In the genomic region with DNA sequence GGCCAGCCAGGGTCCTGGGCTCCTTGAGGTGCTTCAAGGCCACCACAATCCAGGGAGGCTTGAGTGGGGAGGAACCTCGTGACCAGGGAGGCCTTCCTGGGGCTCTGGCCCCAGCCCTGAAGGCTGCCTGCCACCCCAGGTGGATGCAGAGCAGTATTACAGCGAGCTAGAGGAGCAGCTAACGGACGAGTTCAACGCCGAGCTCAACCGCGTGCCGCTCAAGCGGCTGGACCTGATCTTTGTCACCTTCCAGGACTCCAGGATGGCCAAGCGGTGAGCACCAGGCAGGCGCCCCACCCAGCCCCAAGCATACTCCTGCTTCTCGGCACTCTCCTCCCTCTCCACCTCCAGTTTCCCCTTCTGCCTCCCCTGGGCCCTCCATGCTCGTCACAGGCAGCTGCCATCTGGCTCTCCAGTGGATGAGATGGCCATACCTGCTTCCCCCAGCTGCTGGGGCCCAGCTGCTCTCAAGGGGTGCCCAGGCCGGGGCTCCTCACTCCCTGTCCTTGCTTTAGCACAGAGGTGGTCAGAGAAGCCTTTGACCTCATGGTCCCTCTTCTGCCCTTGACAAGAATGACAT, we compare ENCODE assay signal across 2 cellular contexts.
TF ChIP-seq lines count a peak whose summit lies in the region.

No MANE protein-coding gene starts in this region.

TF ChIP-seq in HepG2, 621 proteins besides CTCF, POLR2A, EP300 and RAD21:
- no peak for TF ChIP-seq HNF4G (IDR thresholded peaks at IDR 0.05; ENCODE audit: borderline replicate concordance, low read depth, low read length)
- no peak for TF ChIP-seq HNF4G (CRISPR knock-in tag; IDR thresholded peaks at IDR 0.05; ENCODE audit: borderline replicate concordance, low read depth)
- TF ChIP-seq, protein P1, sequence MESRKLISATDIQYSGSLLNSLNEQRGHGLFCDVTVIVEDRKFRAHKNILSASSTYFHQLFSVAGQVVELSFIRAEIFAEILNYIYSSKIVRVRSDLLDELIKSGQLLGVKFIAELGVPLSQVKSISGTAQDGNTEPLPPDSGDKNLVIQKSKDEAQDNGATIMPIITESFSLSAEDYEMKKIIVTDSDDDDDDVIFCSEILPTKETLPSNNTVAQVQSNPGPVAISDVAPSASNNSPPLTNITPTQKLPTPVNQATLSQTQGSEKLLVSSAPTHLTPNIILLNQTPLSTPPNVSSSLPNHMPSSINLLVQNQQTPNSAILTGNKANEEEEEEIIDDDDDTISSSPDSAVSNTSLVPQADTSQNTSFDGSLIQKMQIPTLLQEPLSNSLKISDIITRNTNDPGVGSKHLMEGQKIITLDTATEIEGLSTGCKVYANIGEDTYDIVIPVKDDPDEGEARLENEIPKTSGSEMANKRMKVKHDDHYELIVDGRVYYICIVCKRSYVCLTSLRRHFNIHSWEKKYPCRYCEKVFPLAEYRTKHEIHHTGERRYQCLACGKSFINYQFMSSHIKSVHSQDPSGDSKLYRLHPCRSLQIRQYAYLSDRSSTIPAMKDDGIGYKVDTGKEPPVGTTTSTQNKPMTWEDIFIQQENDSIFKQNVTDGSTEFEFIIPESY (CRISPR knock-in tag; IDR thresholded peaks at IDR 0.05): peak; percentile 64; the same call in 1 of the 2 replicates
- no peak for TF ChIP-seq DNMT3B (CRISPR knock-in tag; conservative IDR thresholded peaks at IDR 0.05)
- no peak for TF ChIP-seq PCBP1 (IDR thresholded peaks at IDR 0.05; ENCODE audit: borderline replicate concordance, low read depth, low read length)
- TF ChIP-seq, protein P2, sequence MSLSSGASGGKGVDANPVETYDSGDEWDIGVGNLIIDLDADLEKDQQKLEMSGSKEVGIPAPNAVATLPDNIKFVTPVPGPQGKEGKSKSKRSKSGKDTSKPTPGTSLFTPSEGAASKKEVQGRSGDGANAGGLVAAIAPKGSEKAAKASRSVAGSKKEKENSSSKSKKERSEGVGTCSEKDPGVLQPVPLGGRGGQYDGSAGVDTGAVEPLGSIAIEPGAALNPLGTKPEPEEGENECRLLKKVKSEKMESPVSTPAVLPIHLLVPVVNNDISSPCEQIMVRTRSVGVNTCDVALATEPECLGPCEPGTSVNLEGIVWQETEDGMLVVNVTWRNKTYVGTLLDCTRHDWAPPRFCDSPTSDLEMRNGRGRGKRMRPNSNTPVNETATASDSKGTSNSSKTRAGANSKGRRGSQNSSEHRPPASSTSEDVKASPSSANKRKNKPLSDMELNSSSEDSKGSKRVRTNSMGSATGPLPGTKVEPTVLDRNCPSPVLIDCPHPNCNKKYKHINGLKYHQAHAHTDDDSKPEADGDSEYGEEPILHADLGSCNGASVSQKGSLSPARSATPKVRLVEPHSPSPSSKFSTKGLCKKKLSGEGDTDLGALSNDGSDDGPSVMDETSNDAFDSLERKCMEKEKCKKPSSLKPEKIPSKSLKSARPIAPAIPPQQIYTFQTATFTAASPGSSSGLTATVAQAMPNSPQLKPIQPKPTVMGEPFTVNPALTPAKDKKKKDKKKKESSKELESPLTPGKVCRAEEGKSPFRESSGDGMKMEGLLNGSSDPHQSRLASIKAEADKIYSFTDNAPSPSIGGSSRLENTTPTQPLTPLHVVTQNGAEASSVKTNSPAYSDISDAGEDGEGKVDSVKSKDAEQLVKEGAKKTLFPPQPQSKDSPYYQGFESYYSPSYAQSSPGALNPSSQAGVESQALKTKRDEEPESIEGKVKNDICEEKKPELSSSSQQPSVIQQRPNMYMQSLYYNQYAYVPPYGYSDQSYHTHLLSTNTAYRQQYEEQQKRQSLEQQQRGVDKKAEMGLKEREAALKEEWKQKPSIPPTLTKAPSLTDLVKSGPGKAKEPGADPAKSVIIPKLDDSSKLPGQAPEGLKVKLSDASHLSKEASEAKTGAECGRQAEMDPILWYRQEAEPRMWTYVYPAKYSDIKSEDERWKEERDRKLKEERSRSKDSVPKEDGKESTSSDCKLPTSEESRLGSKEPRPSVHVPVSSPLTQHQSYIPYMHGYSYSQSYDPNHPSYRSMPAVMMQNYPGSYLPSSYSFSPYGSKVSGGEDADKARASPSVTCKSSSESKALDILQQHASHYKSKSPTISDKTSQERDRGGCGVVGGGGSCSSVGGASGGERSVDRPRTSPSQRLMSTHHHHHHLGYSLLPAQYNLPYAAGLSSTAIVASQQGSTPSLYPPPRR (CRISPR knock-in tag; IDR thresholded peaks at IDR 0.05; ENCODE audit: borderline replicate concordance): no peak
- TF ChIP-seq, protein P3, sequence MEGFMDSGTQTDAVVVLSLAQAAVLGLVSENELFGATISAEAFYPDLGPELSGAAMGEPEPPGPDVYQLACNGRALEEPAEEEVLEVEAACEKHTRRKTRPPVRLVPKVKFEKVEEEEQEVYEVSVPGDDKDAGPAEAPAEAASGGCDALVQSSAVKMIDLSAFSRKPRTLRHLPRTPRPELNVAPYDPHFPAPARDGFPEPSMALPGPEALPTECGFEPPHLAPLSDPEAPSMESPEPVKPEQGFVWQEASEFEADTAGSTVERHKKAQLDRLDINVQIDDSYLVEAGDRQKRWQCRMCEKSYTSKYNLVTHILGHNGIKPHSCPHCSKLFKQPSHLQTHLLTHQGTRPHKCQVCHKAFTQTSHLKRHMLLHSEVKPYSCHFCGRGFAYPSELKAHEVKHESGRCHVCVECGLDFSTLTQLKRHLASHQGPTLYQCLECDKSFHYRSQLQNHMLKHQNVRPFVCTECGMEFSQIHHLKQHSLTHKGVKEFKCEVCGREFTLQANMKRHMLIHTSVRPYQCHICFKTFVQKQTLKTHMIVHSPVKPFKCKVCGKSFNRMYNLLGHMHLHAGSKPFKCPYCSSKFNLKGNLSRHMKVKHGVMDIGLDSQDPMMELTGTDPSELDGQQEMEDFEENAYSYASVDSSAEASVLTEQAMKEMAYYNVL (CRISPR knock-in tag; IDR thresholded peaks at IDR 0.05; ENCODE audit: borderline replicate concordance): no peak

TF ChIP-seq in WTC11, 78 proteins besides CTCF, POLR2A, EP300 and RAD21:
- TF ChIP-seq TP53 (CRISPR knock-in tag; IDR thresholded peaks at IDR 0.05) (no peak), CREB1 (CRISPR knock-in tag; IDR thresholded peaks at IDR 0.05) (no peak), RELA (CRISPR knock-in tag; IDR thresholded peaks at IDR 0.05; ENCODE audit: borderline replicate concordance) (no peak), GTF2I (CRISPR knock-in tag; conservative IDR thresholded peaks at IDR 0.05) (no peak), OVOL2 (CRISPR knock-in tag; IDR thresholded peaks at IDR 0.05; ENCODE audit: borderline replicate concordance) (no peak), FOXJ3 (CRISPR knock-in tag; IDR thresholded peaks at IDR 0.05; ENCODE audit: borderline replicate concordance) (no peak), MYBL2 (CRISPR knock-in tag; IDR thresholded peaks at IDR 0.05) (no peak), ZNF416 (CRISPR knock-in tag; IDR thresholded peaks at IDR 0.05) (no peak), ZNF138 (CRISPR knock-in tag; conservative IDR thresholded peaks at IDR 0.05) (no peak), PRRX2 (CRISPR knock-in tag; IDR thresholded peaks at IDR 0.05) (no peak), ZBTB21 (CRISPR knock-in tag; IDR thresholded peaks at IDR 0.05; ENCODE audit: borderline replicate concordance) (no peak), ZNF263 (CRISPR knock-in tag; IDR thresholded peaks at IDR 0.05; ENCODE audit: low read depth) (no peak)
- TF ChIP-seq, protein P4, sequence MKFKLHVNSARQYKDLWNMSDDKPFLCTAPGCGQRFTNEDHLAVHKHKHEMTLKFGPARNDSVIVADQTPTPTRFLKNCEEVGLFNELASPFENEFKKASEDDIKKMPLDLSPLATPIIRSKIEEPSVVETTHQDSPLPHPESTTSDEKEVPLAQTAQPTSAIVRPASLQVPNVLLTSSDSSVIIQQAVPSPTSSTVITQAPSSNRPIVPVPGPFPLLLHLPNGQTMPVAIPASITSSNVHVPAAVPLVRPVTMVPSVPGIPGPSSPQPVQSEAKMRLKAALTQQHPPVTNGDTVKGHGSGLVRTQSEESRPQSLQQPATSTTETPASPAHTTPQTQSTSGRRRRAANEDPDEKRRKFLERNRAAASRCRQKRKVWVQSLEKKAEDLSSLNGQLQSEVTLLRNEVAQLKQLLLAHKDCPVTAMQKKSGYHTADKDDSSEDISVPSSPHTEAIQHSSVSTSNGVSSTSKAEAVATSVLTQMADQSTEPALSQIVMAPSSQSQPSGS (CRISPR knock-in tag; IDR thresholded peaks at IDR 0.05; ENCODE audit: borderline replicate concordance, low read depth): no peak
- TF ChIP-seq, protein P5, sequence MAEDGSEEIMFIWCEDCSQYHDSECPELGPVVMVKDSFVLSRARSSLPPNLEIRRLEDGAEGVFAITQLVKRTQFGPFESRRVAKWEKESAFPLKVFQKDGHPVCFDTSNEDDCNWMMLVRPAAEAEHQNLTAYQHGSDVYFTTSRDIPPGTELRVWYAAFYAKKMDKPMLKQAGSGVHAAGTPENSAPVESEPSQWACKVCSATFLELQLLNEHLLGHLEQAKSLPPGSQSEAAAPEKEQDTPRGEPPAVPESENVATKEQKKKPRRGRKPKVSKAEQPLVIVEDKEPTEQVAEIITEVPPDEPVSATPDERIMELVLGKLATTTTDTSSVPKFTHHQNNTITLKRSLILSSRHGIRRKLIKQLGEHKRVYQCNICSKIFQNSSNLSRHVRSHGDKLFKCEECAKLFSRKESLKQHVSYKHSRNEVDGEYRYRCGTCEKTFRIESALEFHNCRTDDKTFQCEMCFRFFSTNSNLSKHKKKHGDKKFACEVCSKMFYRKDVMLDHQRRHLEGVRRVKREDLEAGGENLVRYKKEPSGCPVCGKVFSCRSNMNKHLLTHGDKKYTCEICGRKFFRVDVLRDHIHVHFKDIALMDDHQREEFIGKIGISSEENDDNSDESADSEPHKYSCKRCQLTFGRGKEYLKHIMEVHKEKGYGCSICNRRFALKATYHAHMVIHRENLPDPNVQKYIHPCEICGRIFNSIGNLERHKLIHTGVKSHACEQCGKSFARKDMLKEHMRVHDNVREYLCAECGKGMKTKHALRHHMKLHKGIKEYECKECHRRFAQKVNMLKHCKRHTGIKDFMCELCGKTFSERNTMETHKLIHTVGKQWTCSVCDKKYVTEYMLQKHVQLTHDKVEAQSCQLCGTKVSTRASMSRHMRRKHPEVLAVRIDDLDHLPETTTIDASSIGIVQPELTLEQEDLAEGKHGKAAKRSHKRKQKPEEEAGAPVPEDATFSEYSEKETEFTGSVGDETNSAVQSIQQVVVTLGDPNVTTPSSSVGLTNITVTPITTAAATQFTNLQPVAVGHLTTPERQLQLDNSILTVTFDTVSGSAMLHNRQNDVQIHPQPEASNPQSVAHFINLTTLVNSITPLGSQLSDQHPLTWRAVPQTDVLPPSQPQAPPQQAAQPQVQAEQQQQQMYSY (CRISPR knock-in tag; IDR thresholded peaks at IDR 0.05): no peak
- TF ChIP-seq, protein P6, sequence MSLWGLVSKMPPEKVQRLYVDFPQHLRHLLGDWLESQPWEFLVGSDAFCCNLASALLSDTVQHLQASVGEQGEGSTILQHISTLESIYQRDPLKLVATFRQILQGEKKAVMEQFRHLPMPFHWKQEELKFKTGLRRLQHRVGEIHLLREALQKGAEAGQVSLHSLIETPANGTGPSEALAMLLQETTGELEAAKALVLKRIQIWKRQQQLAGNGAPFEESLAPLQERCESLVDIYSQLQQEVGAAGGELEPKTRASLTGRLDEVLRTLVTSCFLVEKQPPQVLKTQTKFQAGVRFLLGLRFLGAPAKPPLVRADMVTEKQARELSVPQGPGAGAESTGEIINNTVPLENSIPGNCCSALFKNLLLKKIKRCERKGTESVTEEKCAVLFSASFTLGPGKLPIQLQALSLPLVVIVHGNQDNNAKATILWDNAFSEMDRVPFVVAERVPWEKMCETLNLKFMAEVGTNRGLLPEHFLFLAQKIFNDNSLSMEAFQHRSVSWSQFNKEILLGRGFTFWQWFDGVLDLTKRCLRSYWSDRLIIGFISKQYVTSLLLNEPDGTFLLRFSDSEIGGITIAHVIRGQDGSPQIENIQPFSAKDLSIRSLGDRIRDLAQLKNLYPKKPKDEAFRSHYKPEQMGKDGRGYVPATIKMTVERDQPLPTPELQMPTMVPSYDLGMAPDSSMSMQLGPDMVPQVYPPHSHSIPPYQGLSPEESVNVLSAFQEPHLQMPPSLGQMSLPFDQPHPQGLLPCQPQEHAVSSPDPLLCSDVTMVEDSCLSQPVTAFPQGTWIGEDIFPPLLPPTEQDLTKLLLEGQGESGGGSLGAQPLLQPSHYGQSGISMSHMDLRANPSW (CRISPR knock-in tag; conservative IDR thresholded peaks at IDR 0.05; ENCODE audit: low read depth): no peak
- TF ChIP-seq, protein P7, sequence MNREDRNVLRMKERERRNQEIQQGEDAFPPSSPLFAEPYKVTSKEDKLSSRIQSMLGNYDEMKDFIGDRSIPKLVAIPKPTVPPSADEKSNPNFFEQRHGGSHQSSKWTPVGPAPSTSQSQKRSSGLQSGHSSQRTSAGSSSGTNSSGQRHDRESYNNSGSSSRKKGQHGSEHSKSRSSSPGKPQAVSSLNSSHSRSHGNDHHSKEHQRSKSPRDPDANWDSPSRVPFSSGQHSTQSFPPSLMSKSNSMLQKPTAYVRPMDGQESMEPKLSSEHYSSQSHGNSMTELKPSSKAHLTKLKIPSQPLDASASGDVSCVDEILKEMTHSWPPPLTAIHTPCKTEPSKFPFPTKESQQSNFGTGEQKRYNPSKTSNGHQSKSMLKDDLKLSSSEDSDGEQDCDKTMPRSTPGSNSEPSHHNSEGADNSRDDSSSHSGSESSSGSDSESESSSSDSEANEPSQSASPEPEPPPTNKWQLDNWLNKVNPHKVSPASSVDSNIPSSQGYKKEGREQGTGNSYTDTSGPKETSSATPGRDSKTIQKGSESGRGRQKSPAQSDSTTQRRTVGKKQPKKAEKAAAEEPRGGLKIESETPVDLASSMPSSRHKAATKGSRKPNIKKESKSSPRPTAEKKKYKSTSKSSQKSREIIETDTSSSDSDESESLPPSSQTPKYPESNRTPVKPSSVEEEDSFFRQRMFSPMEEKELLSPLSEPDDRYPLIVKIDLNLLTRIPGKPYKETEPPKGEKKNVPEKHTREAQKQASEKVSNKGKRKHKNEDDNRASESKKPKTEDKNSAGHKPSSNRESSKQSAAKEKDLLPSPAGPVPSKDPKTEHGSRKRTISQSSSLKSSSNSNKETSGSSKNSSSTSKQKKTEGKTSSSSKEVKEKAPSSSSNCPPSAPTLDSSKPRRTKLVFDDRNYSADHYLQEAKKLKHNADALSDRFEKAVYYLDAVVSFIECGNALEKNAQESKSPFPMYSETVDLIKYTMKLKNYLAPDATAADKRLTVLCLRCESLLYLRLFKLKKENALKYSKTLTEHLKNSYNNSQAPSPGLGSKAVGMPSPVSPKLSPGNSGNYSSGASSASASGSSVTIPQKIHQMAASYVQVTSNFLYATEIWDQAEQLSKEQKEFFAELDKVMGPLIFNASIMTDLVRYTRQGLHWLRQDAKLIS (CRISPR knock-in tag; IDR thresholded peaks at IDR 0.05; ENCODE audit: borderline replicate concordance): no peak
- TF ChIP-seq, protein P8, sequence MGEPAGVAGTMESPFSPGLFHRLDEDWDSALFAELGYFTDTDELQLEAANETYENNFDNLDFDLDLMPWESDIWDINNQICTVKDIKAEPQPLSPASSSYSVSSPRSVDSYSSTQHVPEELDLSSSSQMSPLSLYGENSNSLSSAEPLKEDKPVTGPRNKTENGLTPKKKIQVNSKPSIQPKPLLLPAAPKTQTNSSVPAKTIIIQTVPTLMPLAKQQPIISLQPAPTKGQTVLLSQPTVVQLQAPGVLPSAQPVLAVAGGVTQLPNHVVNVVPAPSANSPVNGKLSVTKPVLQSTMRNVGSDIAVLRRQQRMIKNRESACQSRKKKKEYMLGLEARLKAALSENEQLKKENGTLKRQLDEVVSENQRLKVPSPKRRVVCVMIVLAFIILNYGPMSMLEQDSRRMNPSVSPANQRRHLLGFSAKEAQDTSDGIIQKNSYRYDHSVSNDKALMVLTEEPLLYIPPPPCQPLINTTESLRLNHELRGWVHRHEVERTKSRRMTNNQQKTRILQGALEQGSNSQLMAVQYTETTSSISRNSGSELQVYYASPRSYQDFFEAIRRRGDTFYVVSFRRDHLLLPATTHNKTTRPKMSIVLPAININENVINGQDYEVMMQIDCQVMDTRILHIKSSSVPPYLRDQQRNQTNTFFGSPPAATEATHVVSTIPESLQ (CRISPR knock-in tag; IDR thresholded peaks at IDR 0.05): no peak
